ENCODE assay signal across 23 cellular contexts in the genomic region with DNA sequence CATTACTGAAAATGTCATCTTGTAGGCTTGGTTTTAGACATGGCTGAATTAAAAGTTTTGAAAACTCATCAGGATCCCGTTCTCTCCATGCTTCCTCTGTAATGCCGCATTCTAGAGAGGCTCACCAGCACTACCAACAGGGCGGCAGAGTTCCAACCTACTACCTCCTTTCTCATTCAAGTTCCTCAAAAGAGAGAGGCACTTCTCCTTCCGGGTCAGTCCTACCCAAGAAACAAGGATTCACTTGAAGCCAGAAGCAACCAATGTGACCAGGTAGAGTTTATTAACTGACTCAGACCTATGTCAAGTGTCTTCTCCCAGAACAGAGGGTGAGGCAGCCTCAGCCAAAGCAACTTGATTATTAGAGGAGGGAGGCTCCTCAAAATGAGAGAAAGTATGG.
"Had no signal": no experiment of that assay in that cellular context is flagged by ENCODE, and none has a peak within 500 bp of the region (broad histone marks: within the 10 kb centered on the region; RNA-seq: fewer than 3 reads in every experiment).

No MANE protein-coding gene starts in this region.

- H3K4me3 Mint-ChIP-seq: activated naive CD8-positive, alpha-beta T cell treated with anti-CD3 and anti-CD28 coated beads for 36 hours; activated T-cell treated with anti-CD3 and anti-CD28 coated beads, Interleukin-2, amount 50 U/mL, for 4 hours; central memory CD8-positive, alpha-beta T cell; effector memory CD8-positive, alpha-beta T cell; stimulated activated naive CD8-positive, alpha-beta T cell treated with anti-CD3 and anti-CD28 coated beads, Interleukin-15, Interleukin-2, amounts not matched to agents 100 ng/mL and 50 ng/mL, for 24 hours; T-helper 2 cell treated with Interferon-gamma antibody and Interleukin-4, amounts not matched to agents 5 μg/mL and 100 μg/mL, for 36 hours had no signal

- H3K9me3 ChIP-seq: colonic mucosa, esophagus squamous epithelium, gastrocnemius medialis, thyroid gland had no signal

- H3K27ac Mint-ChIP-seq: activated naive CD8-positive, alpha-beta T cell treated with anti-CD3 and anti-CD28 coated beads for 36 hours; activated T-helper 2 cell treated with anti-CD3 and anti-CD28 coated beads, Interferon-gamma antibody, Interleukin-2, Interleukin-4, amounts not matched to agents 10 μg/mL and 5 μg/mL and 100 μg/mL, durations not matched to agents 14 hours and 24 hours and 36 hours; effector memory CD8-positive, alpha-beta T cell; stimulated activated naive CD8-positive, alpha-beta T cell treated with anti-CD3 and anti-CD28 coated beads, Interleukin-15, Interleukin-2, amounts not matched to agents 100 ng/mL and 50 ng/mL, for 24 hours; T-helper 2 cell treated with Interferon-gamma antibody and Interleukin-4, amounts not matched to agents 5 μg/mL and 100 μg/mL, for 36 hours had no signal

- ATAC-seq: activated T-cell treated with anti-CD3 and anti-CD28 coated beads, Interleukin-2, amount 50 U/mL, for 4 hours; effector memory CD8-positive, alpha-beta T cell; gastrocnemius medialis; left cardiac atrium; right cardiac atrium had no signal

- H2AFZ ChIP-seq: parathyroid adenoma had no signal

- H3K79me2 ChIP-seq: parathyroid adenoma had no signal

- H3K4me1 Mint-ChIP-seq: activated naive CD8-positive, alpha-beta T cell treated with anti-CD3 and anti-CD28 coated beads for 36 hours; central memory CD8-positive, alpha-beta T cell had no signal

- H3K9me3 Mint-ChIP-seq: activated naive CD8-positive, alpha-beta T cell treated with anti-CD3 and anti-CD28 coated beads for 36 hours; activated T-cell treated with anti-CD3 and anti-CD28 coated beads, Interleukin-2, amount 50 U/mL, for 4 hours; activated T-helper 2 cell treated with anti-CD3 and anti-CD28 coated beads, Interferon-gamma antibody, Interleukin-2, Interleukin-4, amounts not matched to agents 10 μg/mL and 5 μg/mL and 100 μg/mL, durations not matched to agents 14 hours and 24 hours and 36 hours; central memory CD8-positive, alpha-beta T cell; effector memory CD8-positive, alpha-beta T cell; stimulated activated naive CD8-positive, alpha-beta T cell treated with anti-CD3 and anti-CD28 coated beads, Interleukin-15, Interleukin-2, amounts not matched to agents 100 ng/mL and 50 ng/mL, for 24 hours; T-helper 2 cell treated with Interferon-gamma antibody and Interleukin-4, amounts not matched to agents 5 μg/mL and 100 μg/mL, for 36 hours had no signal

- H3K9ac ChIP-seq: parathyroid adenoma had no signal

- H3K4me1 ChIP-seq: colonic mucosa, esophagus squamous epithelium, thyroid gland had no signal

- H3K36me3 ChIP-seq: colonic mucosa, esophagus squamous epithelium, gastrocnemius medialis, thyroid gland, WERI-Rb-1 had no signal

- H3K4me3 ChIP-seq: colonic mucosa, dorsolateral prefrontal cortex, esophagus squamous epithelium, gastrocnemius medialis, thyroid gland had no signal

- H3K36me3 Mint-ChIP-seq: activated naive CD8-positive, alpha-beta T cell treated with anti-CD3 and anti-CD28 coated beads for 36 hours had no signal

- H3K27ac ChIP-seq: colonic mucosa, esophagus squamous epithelium, gastrocnemius medialis, parathyroid adenoma, thyroid gland, WERI-Rb-1 had no signal

- H3K27me3 ChIP-seq: colonic mucosa, esophagus squamous epithelium, gastrocnemius medialis, thyroid gland had no signal

- DNase-seq: activated CD8-positive, alpha-beta memory T cell treated with anti-CD3 and anti-CD28 coated beads, Interleukin-2, amount 50 U/mL, for 4 hours; activated naive CD4-positive, alpha-beta T cell treated with Interleukin-2 at 50 U/mL for 16 hours; activated naive CD8-positive, alpha-beta T cell treated with anti-CD3 and anti-CD28 coated beads for 36 hours; activated T-cell treated with anti-CD3 and anti-CD28 coated beads, Interleukin-2, amount 50 U/mL, for 4 hours; colonic mucosa; dorsolateral prefrontal cortex; effector memory CD8-positive, alpha-beta T cell; esophagus squamous epithelium; gastrocnemius medialis; islet precursor cell; left cardiac atrium; mesenchymal stem cell; nucleus accumbens; right cardiac atrium; stimulated activated CD4-positive, alpha-beta T cell treated with anti-CD3 and anti-CD28 coated beads, Interleukin-12 subunit alpha, Interleukin-12 subunit beta, amount 100 ng/mL, for 4 hours; substantia nigra; thyroid gland; WERI-Rb-1 had no signal
